ENCODE assay signal across 9 cellular contexts in genomic region chr19:39481676-39482075, GRCh38. TPM values are rescaled to one million over a fixed set of nuclear protein-coding genes. Genes with fewer than 3 reads are reported as not detected.
A peak's percentile ranks its signal among the peaks of the same experiment; 100 is the strongest.
DNase-seq lines count a peak whose midpoint lies in the region; ATAC-seq and TF ChIP-seq lines count a peak whose summit lies in the region.
"Had no signal": no experiment of that assay in that cellular context is flagged by ENCODE, and none has a peak within 500 bp of the region (broad histone marks: within the 10 kb centered on the region; RNA-seq: fewer than 3 reads in every experiment).

No MANE protein-coding gene starts in this region.

- no peaks in the 10 kb centered on the region for H3K27me3 ChIP-seq in CD4-positive, CD25-positive, alpha-beta regulatory T cell (ENCODE audit: control insufficient read depth, insufficient read depth, low read length)
- no peaks in the 10 kb centered on the region for H3K27me3 ChIP-seq in OCI-LY1 (ENCODE audit: insufficient read depth, low read length)
- H3K27me3 ChIP-seq in endodermal cell (ENCODE audit: control insufficient read depth, insufficient read depth, low read length, poor library complexity, severe bottlenecking) = no peaks in the 10 kb centered on the region
- H3K27me3 ChIP-seq in neuron (ENCODE audit: insufficient read depth, low read length) = no peaks in the 10 kb centered on the region

- peak overlapping the region; percentile 84 for H3K4me3 ChIP-seq in CD4-positive, CD25-positive, alpha-beta regulatory T cell (ENCODE audit: low read depth, low read length)
- H3K4me3 ChIP-seq in OCI-LY1 (ENCODE audit: low read depth, low read length, poor library complexity, severe bottlenecking) (peak overlapping the region; percentile 98), endodermal cell (ENCODE audit: low read length) (peak overlapping the region; percentile 98), neuron (ENCODE audit: low read length) (peak overlapping the region; percentile 99)

- peaks cover 4 to 32% (median 25%) of the 10 kb centered on the region in 4 donors for H3K4me1 Mint-ChIP-seq in CD4-positive, CD25-positive, alpha-beta regulatory T cell
- H3K4me1 Mint-ChIP-seq in endodermal cell = peaks cover 20% of the 10 kb centered on the region

- H3K27ac Mint-ChIP-seq in CD4-positive, CD25-positive, alpha-beta regulatory T cell = peak overlapping the region; percentile 43 to 96 (median 96)
- H3K27ac Mint-ChIP-seq in endodermal cell = peak overlapping the region; percentile 98

- peaks cover 10% of the 10 kb centered on the region for H3K36me3 Mint-ChIP-seq in CD4-positive, CD25-positive, alpha-beta regulatory T cell
- peaks cover 38% of the 10 kb centered on the region for H3K36me3 Mint-ChIP-seq in endodermal cell (ENCODE audit: low read depth)

- no peaks in the 10 kb centered on the region for H4K20me1 ChIP-seq in OCI-LY1 (ENCODE audit: insufficient read depth, low read length)

- no peak for TF ChIP-seq CTCF in OCI-LY1 (IDR thresholded peaks at IDR 0.05; ENCODE audit: low read length)
- TF ChIP-seq CTCF in endodermal cell (conservative IDR thresholded peaks at IDR 0.05) = no peak

- H3K4me2 ChIP-seq in OCI-LY1 (ENCODE audit: low read length) = peak overlapping the region; percentile 100

- WGBS in endodermal cell (ENCODE audit: insufficient coverage in 1 of 2, insufficient read length in 1 of 2), 2 experiments = 87 to 88% methylated on average over 11 of the region's 11 CpGs

- H2AFZ ChIP-seq in OCI-LY1 (ENCODE audit: low read length) = no peak overlapping the region
- no peak overlapping the region for H2AFZ ChIP-seq in neuron (ENCODE audit: low read depth, low read length)

- H3K36me3 ChIP-seq in CD4-positive, CD25-positive, alpha-beta regulatory T cell (ENCODE audit: control insufficient read depth, insufficient read depth, low read length) = peaks cover 17% of the 10 kb centered on the region
- H3K36me3 ChIP-seq in OCI-LY1 (ENCODE audit: insufficient read depth, low read length) (peaks cover 48% of the 10 kb centered on the region), endodermal cell (ENCODE audit: control insufficient read depth, insufficient read depth, low read length) (peaks cover 39% of the 10 kb centered on the region), neuron (ENCODE audit: insufficient read depth, low read length) (peaks cover 31% of the 10 kb centered on the region)

- H3F3A ChIP-seq in OCI-LY1 (ENCODE audit: insufficient read depth, low read length) = peaks cover 4% of the 10 kb centered on the region; the same call in 1 of the 2 replicates

- no peaks in the 10 kb centered on the region for H3K9me2 ChIP-seq in OCI-LY1 (ENCODE audit: low read depth, low read length)

- H3K4me1 ChIP-seq in CD4-positive, CD25-positive, alpha-beta regulatory T cell (ENCODE audit: control insufficient read depth, insufficient read depth, low read length, poor library complexity, severe bottlenecking) = peaks cover 19% of the 10 kb centered on the region
- H3K4me1 ChIP-seq in OCI-LY1 (ENCODE audit: insufficient read depth, low read length, severe bottlenecking) = peaks cover 24% of the 10 kb centered on the region
- no peaks in the 10 kb centered on the region for H3K4me1 ChIP-seq in endodermal cell (ENCODE audit: control insufficient read depth, insufficient read depth, low read length)
- peaks cover 19% of the 10 kb centered on the region for H3K4me1 ChIP-seq in neuron (ENCODE audit: insufficient read depth, low read length)

- H3K9me3 ChIP-seq in CD4-positive, CD25-positive, alpha-beta regulatory T cell (ENCODE audit: control insufficient read depth in 2 of 2, low read length in 2 of 2) = no peaks in the 10 kb centered on the region
- H3K9me3 ChIP-seq in OCI-LY1 (ENCODE audit: low read length) (no peaks in the 10 kb centered on the region), endodermal cell (ENCODE audit: control insufficient read depth, low read length) (no peaks in the 10 kb centered on the region), neuron (ENCODE audit: low read length) (no peaks in the 10 kb centered on the region)

- H3K4me3 Mint-ChIP-seq in CD4-positive, CD25-positive, alpha-beta regulatory T cell = peak overlapping the region; percentile 87 to 97 (median 92)
- peak overlapping the region; percentile 89 for H3K4me3 Mint-ChIP-seq in endodermal cell

- ATAC-seq in CD4-positive, CD25-positive, alpha-beta regulatory T cell (ENCODE audit: low read depth in 2 of 2) = no peak
- ATAC-seq in HG02973 (IDR thresholded peaks at IDR 0.05; ENCODE audit: unreplicated experiment) = no peak
- ATAC-seq in HG02852 (IDR thresholded peaks at IDR 0.05; ENCODE audit: unreplicated experiment) = no peak

- H3K9ac ChIP-seq in OCI-LY1 (ENCODE audit: low read length) (peak overlapping the region; percentile 98), endodermal cell (ENCODE audit: extremely low read depth, low read length, poor library complexity, severe bottlenecking) (peak overlapping the region; percentile 98)

- peak overlapping the region; percentile 81 for H3K27ac ChIP-seq in CD4-positive, CD25-positive, alpha-beta regulatory T cell (ENCODE audit: insufficient read depth, low read length, poor library complexity, severe bottlenecking)
- H3K27ac ChIP-seq in OCI-LY1 (ENCODE audit: low read depth, low read length, poor library complexity, severe bottlenecking) = no peak overlapping the region
- H3K27ac ChIP-seq in endodermal cell (ENCODE audit: low read depth, low read length) = no peak overlapping the region

- H3K79me2 ChIP-seq in OCI-LY1 (ENCODE audit: insufficient read depth, low read length) = peaks cover 11% of the 10 kb centered on the region

- H3K9me3 Mint-ChIP-seq in CD4-positive, CD25-positive, alpha-beta regulatory T cell = peaks cover 0 to 2% (median 0%) of the 10 kb centered on the region in 7 donors
- no peaks in the 10 kb centered on the region for H3K9me3 Mint-ChIP-seq in endodermal cell

- DNase-seq in CD4-positive, CD25-positive, alpha-beta regulatory T cell = no peak
- DNase-seq in endodermal cell (no peak), NCI-H1694 treated with DMSO at 0.1 percent for 48 hours (lab: John Stamatoyannopoulos, UW) (no peak), NCI-H524 treated with DMSO at 0.1 percent for 48 hours (lab: John Stamatoyannopoulos, UW) (no peak)
- DNase-seq: NCI-H1930 had no signal

- H3K27me3 Mint-ChIP-seq in CD4-positive, CD25-positive, alpha-beta regulatory T cell = no peaks in the 10 kb centered on the region
- H3K27me3 Mint-ChIP-seq in endodermal cell (ENCODE audit: insufficient read depth) = no peaks in the 10 kb centered on the region

RNA-seq across cellular contexts. Expression of gene TIMM50, which starts 1.0 kb away (rescaled TPM):
- 45.3 TPM for total RNA-seq in CD4-positive, CD25-positive, alpha-beta regulatory T cell
- 10 to 100 TPM; 35.4 to 47.4 (median 40.2) TPM for polyA plus RNA-seq in CD4-positive, CD25-positive, alpha-beta regulatory T cell
- 10 to 100 TPM; 87.8 to 94.6 TPM for total RNA-seq in endodermal cell
- polyA plus RNA-seq in endodermal cell (2013, experiment 1 of 2) = 83.8 TPM
- polyA plus RNA-seq in endodermal cell (2013, experiment 2 of 2) = 79.7 TPM

RNA-seq across cellular contexts. Expression of gene DLL3, which starts 17.1 kb away (rescaled TPM):
- 0.17 TPM for total RNA-seq in CD4-positive, CD25-positive, alpha-beta regulatory T cell
- under 1 TPM in 1 of 4 donors, not detected in 3; 0.13 TPM for polyA plus RNA-seq in CD4-positive, CD25-positive, alpha-beta regulatory T cell
- 1 to 10 TPM; 2.0 to 4.3 TPM for total RNA-seq in endodermal cell
- polyA plus RNA-seq in endodermal cell (2013, experiment 1 of 2) = 46.8 TPM
- 39.5 TPM for polyA plus RNA-seq in endodermal cell (2013, experiment 2 of 2)

RNA-seq across cellular contexts. Expression of gene SELENOV, which starts 33.3 kb away (rescaled TPM):
- total RNA-seq in CD4-positive, CD25-positive, alpha-beta regulatory T cell = not detected
- polyA plus RNA-seq in CD4-positive, CD25-positive, alpha-beta regulatory T cell = not detected
- 10 to 100 TPM in 1 of 2 donors, 1 to 10 TPM in 1; 8.7 to 15.3 TPM for total RNA-seq in endodermal cell
- 1.9 TPM for polyA plus RNA-seq in endodermal cell (2013, experiment 1 of 2)
- 1.6 TPM for polyA plus RNA-seq in endodermal cell (2013, experiment 2 of 2)

RNA-seq across cellular contexts. Expression of gene SUPT5H, which starts 36.3 kb away (rescaled TPM):
- total RNA-seq in CD4-positive, CD25-positive, alpha-beta regulatory T cell = 322 TPM
- 10 to 100 TPM; 75.1 to 83.9 (median 82.8) TPM for polyA plus RNA-seq in CD4-positive, CD25-positive, alpha-beta regulatory T cell
- total RNA-seq in endodermal cell = 100 to 1,000 TPM; 130 to 139 TPM
- polyA plus RNA-seq in endodermal cell (2013, experiment 1 of 2) = 97.6 TPM
- polyA plus RNA-seq in endodermal cell (2013, experiment 2 of 2) = 85.8 TPM

RNA-seq across cellular contexts. Expression of gene RPS16, which starts 45.9 kb away (rescaled TPM):
- total RNA-seq in CD4-positive, CD25-positive, alpha-beta regulatory T cell = 2,708 TPM
- 1,000 to 10,000 TPM; 1,440 to 2,367 (median 1,925) TPM for polyA plus RNA-seq in CD4-positive, CD25-positive, alpha-beta regulatory T cell
- 1,000 to 10,000 TPM; 1,674 to 1,990 TPM for total RNA-seq in endodermal cell
- 2,268 TPM for polyA plus RNA-seq in endodermal cell (2013, experiment 1 of 2)
- polyA plus RNA-seq in endodermal cell (2013, experiment 2 of 2) = 2,119 TPM
